In genomic region chr3:69768436-69768835, GRCh38 we compare ENCODE assay signal across 29 cellular contexts.
"Had no signal": no experiment of that assay in that cellular context is flagged by ENCODE, and none has a peak within 500 bp of the region (broad histone marks: within the 10 kb centered on the region; RNA-seq: fewer than 3 reads in every experiment).

No MANE protein-coding gene starts in this region.

- H3K4me1 Mint-ChIP-seq: activated CD4-positive, alpha-beta T cell treated with anti-CD3 and anti-CD28 coated beads for 36 hours; central memory CD8-positive, alpha-beta T cell had no signal

- H3K36me3 Mint-ChIP-seq: activated naive CD8-positive, alpha-beta T cell; stimulated activated naive B cell treated with anti-CD40 and anti-IgM and Interleukin-4, amounts not matched to agents 10 μg/mL and 1 μg/mL and 100 μg/mL, for 72 hours had no signal

- H3K4me3 ChIP-seq: esophagus squamous epithelium, heart right ventricle, left lung, lower lobe of right lung, mucosa of descending colon, pancreas, prostate gland, right atrium auricular region, stomach, thyroid gland had no signal

- H3K9me3 ChIP-seq: esophagus squamous epithelium, heart right ventricle, left lung, lower lobe of right lung, mucosa of descending colon, neutrophil, pancreas, prostate gland, right atrium auricular region, stomach, thyroid gland had no signal

- H3K27ac Mint-ChIP-seq: activated CD4-positive, alpha-beta T cell treated with anti-CD3 and anti-CD28 coated beads for 36 hours; activated naive CD8-positive, alpha-beta T cell; dendritic cell treated with granulocyte-macrophage colony-stimulating factor and Interleukin-4, amounts not matched to agents 40 ng/mL and 50 ng/mL, for 4 days; nephron progenitor cell; stimulated activated naive B cell treated with anti-CD40 and anti-IgM and Interleukin-4, amounts not matched to agents 10 μg/mL and 1 μg/mL and 100 μg/mL, for 72 hours; T-helper 2 cell treated with Interferon-gamma antibody and Interleukin-4, amounts not matched to agents 5 μg/mL and 100 μg/mL, for 36 hours had no signal

- H3K27me3 Mint-ChIP-seq: activated CD4-positive, alpha-beta T cell treated with anti-CD3 and anti-CD28 coated beads for 36 hours; central memory CD8-positive, alpha-beta T cell; dendritic cell treated with granulocyte-macrophage colony-stimulating factor and Interleukin-4, amounts not matched to agents 40 ng/mL and 50 ng/mL, for 4 days; stimulated activated naive B cell treated with anti-CD40 and anti-IgM and Interleukin-4, amounts not matched to agents 10 μg/mL and 1 μg/mL and 100 μg/mL, for 72 hours had no signal

- DNase-seq: activated CD4-positive, alpha-beta T cell treated with anti-CD3 and anti-CD28 coated beads for 36 hours; activated CD4-positive, alpha-beta T cell treated with anti-CD3 and anti-CD28 coated beads, Interleukin-2, amount 50 U/mL, for 4 hours; activated CD4-positive, CD25-positive, alpha-beta regulatory T cell; activated CD8-positive, alpha-beta memory T cell treated with anti-CD3 and anti-CD28 coated beads for 24 hours; activated effector memory CD4-positive, alpha-beta T cell treated with Interleukin-2 at 50 U/mL for 16 hours; activated naive CD4-positive, alpha-beta T cell treated with Interleukin-2 at 50 U/mL for 16 hours; anterior cingulate cortex; esophagus squamous epithelium; foreskin melanocyte; heart right ventricle; left lung; lower lobe of right lung; mucosa of descending colon; nephron progenitor cell; pancreas; stimulated activated CD4-positive, alpha-beta T cell treated with anti-CD3 and anti-CD28 coated beads, Interleukin-15, amount 100 ng/mL, for 24 hours; stimulated activated CD4-positive, alpha-beta T cell treated with anti-CD3 and anti-CD28 coated beads, Interleukin-2, amount 100 ng/mL, for 24 hours; stimulated activated naive B cell treated with anti-CD40 and anti-IgM and Interleukin-4, amounts not matched to agents 10 μg/mL and 1 μg/mL and 100 μg/mL, for 72 hours; stomach; T-helper 1 cell; thyroid gland had no signal

- ATAC-seq: activated CD4-positive, alpha-beta T cell treated with anti-CD3 and anti-CD28 coated beads for 36 hours; left lung; lower lobe of right lung; mucosa of descending colon; pancreas; stimulated activated naive B cell treated with anti-CD40 and anti-IgM and Interleukin-4, amounts not matched to agents 10 μg/mL and 1 μg/mL and 100 μg/mL, for 72 hours had no signal

- H3K27ac ChIP-seq: esophagus squamous epithelium, left lung, lower lobe of right lung, neutrophil, pancreas, prostate gland, stomach, thyroid gland had no signal

- H3K27me3 ChIP-seq: esophagus squamous epithelium, heart right ventricle, left lung, neutrophil, pancreas, right atrium auricular region, stomach, thyroid gland had no signal

- H3K4me3 Mint-ChIP-seq: activated CD4-positive, alpha-beta T cell treated with anti-CD3 and anti-CD28 coated beads for 36 hours; activated naive CD8-positive, alpha-beta T cell; central memory CD8-positive, alpha-beta T cell; dendritic cell treated with granulocyte-macrophage colony-stimulating factor and Interleukin-4, amounts not matched to agents 40 ng/mL and 50 ng/mL, for 4 days; nephron progenitor cell; stimulated activated naive B cell treated with anti-CD40 and anti-IgM and Interleukin-4, amounts not matched to agents 10 μg/mL and 1 μg/mL and 100 μg/mL, for 72 hours; T-helper 2 cell treated with Interferon-gamma antibody and Interleukin-4, amounts not matched to agents 5 μg/mL and 100 μg/mL, for 36 hours had no signal

- FAIRE-seq: bronchial epithelial cell, pancreas had no signal

- H3K9me3 Mint-ChIP-seq: central memory CD8-positive, alpha-beta T cell; dendritic cell treated with granulocyte-macrophage colony-stimulating factor and Interleukin-4, amounts not matched to agents 40 ng/mL and 50 ng/mL, for 4 days; nephron progenitor cell; stimulated activated naive B cell treated with anti-CD40 and anti-IgM and Interleukin-4, amounts not matched to agents 10 μg/mL and 1 μg/mL and 100 μg/mL, for 72 hours; T-helper 2 cell treated with Interferon-gamma antibody and Interleukin-4, amounts not matched to agents 5 μg/mL and 100 μg/mL, for 36 hours had no signal

- H3K36me3 ChIP-seq: esophagus squamous epithelium, heart right ventricle, left lung, lower lobe of right lung, neutrophil, pancreas, prostate gland, right atrium auricular region, stomach, thyroid gland had no signal
